In the genomic region with DNA sequence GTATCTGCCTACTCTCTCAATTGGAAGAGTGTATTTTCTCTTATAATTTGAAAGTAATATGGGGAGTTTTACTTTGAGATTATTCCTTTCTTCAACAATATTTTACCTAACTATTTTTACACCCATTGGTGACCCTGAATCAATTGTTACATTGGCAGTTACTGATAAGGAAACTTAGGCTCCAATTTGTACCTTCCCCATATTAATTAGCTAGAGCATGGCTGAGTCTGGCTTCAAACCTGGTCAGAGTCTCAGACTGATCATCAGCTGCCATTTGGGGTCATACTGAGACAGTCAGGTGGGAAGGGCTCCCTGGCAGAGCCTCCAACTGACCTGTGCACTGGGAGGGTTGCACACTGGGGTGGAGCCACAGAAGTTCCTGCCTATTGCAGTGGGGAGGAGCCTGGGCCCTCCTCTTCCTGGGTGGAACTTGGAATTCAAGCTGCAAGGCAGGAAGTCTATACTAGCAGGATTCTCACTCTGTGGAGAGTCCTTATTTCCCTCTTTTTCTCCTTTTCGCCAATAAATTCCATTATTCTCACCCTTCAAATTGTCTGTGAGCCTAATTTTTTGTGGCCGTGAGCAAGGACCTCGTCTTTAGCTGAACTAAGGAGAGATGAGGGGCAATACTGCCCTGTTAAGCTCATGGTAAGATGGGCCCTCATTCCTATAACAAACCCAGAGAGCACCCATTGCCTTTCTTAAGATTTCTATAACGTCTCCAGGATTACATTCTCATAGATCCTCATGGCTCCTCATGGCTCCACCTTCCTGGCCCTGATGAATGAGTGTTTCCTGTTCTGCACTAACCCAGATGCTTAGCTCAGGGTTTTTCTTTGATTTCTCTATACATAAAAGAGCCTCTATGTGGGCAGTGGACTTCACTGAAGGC, we compare ENCODE assay signal across 23 cellular contexts.
"Had no signal": no experiment of that assay in that cellular context is flagged by ENCODE, and none has a peak within 500 bp of the region (broad histone marks: within the 10 kb centered on the region; RNA-seq: fewer than 3 reads in every experiment).

No MANE protein-coding gene starts in this region.

- ATAC-seq: activated CD4-positive, CD25-positive, alpha-beta regulatory T cell treated with anti-CD3 and anti-CD28 coated beads, Interleukin-2, amount 50 U/mL, for 24 hours; gastroesophageal sphincter; heart right ventricle; naive thymus-derived CD4-positive, alpha-beta T cell had no signal

- H3K27ac ChIP-seq: adrenal gland, gastroesophageal sphincter, heart right ventricle, neutrophil, tibial nerve had no signal

- DNase-seq: activated CD4-positive, alpha-beta T cell treated with anti-CD3 and anti-CD28 coated beads, Interleukin-2, amount 10 ng/mL, durations not matched to agents 7 days and 5 days; activated CD8-positive, alpha-beta memory T cell treated with anti-CD3 and anti-CD28 coated beads for 24 hours; activated CD8-positive, alpha-beta memory T cell treated with anti-CD3 and anti-CD28 coated beads, Interleukin-2, amount 50 U/mL, for 48 hours; activated effector memory CD4-positive, alpha-beta T cell treated with Interleukin-2 at 50 U/mL for 16 hours; activated naive CD4-positive, alpha-beta T cell treated with anti-CD3 and anti-CD28 coated beads, Interleukin-2, amount 50 U/mL, for 16 hours; activated T-cell treated with anti-CD3 and anti-CD28 coated beads, Interleukin-2, amount 50 U/mL, for 48 hours; adrenal gland; cerebellar nuclear complex; effector CD4-positive, alpha-beta T cell; heart right ventricle; immature natural killer cell; naive thymus-derived CD4-positive, alpha-beta T cell; retina; stimulated activated CD4-positive, alpha-beta T cell treated with anti-CD3 and anti-CD28 coated beads, Interleukin-12 subunit alpha, Interleukin-12 subunit beta, amount 100 ng/mL, for 4 hours; stimulated activated CD4-positive, alpha-beta T cell treated with anti-CD3 and anti-CD28 coated beads, Interleukin-1b, Interleukin-23, amount 100 ng/mL, for 48 hours; stimulated activated naive CD4-positive, alpha-beta T cell treated with Interleukin-2 at 50 U/mL for 16 hours; substantia nigra; SW 1271 had no signal

- H3K36me3 ChIP-seq: adrenal gland, gastroesophageal sphincter, heart right ventricle, neutrophil, tibial nerve had no signal

- H3K9me3 ChIP-seq: adrenal gland, gastroesophageal sphincter, heart right ventricle, neutrophil, tibial nerve had no signal

- H3K36me3 Mint-ChIP-seq: immature natural killer cell, memory B cell had no signal

- H3K9me3 Mint-ChIP-seq: activated CD4-positive, alpha-beta T cell treated with anti-CD3 and anti-CD28 coated beads, Interleukin-2, amount 10 ng/mL, durations not matched to agents 7 days and 5 days; memory B cell had no signal

- H3K4me3 ChIP-seq: adrenal gland, gastroesophageal sphincter, heart right ventricle, tibial nerve had no signal

- H3K27me3 ChIP-seq: adrenal gland, gastroesophageal sphincter, heart right ventricle, neutrophil, tibial nerve had no signal

- H3K4me1 Mint-ChIP-seq: activated CD4-positive, alpha-beta T cell treated with anti-CD3 and anti-CD28 coated beads, Interleukin-2, amount 10 ng/mL, durations not matched to agents 7 days and 5 days; immature natural killer cell; memory B cell had no signal

- H3K27ac Mint-ChIP-seq: activated CD4-positive, alpha-beta T cell treated with anti-CD3 and anti-CD28 coated beads, Interleukin-2, amount 10 ng/mL, durations not matched to agents 7 days and 5 days; immature natural killer cell; memory B cell; naive thymus-derived CD4-positive, alpha-beta T cell had no signal

- H3K4me3 Mint-ChIP-seq: activated CD4-positive, alpha-beta T cell treated with anti-CD3 and anti-CD28 coated beads, Interleukin-2, amount 10 ng/mL, durations not matched to agents 7 days and 5 days; immature natural killer cell; memory B cell; naive thymus-derived CD4-positive, alpha-beta T cell had no signal

- H3K27me3 Mint-ChIP-seq: activated CD4-positive, alpha-beta T cell treated with anti-CD3 and anti-CD28 coated beads, Interleukin-2, amount 10 ng/mL, durations not matched to agents 7 days and 5 days had no signal
